ENCODE assay signal across 30 cellular contexts in genomic region chr14:102377696-102378095, GRCh38.
"Had no signal": no experiment of that assay in that cellular context is flagged by ENCODE, and none has a peak within 500 bp of the region (broad histone marks: within the 10 kb centered on the region; RNA-seq: fewer than 3 reads in every experiment).

No MANE protein-coding gene starts in this region.

- FAIRE-seq: astrocyte, bronchial epithelial cell, frontal cortex had no signal

- H3K4me1 Mint-ChIP-seq: activated B cell treated with CpG ODN at 0.5 μM for 24 hours, endodermal cell had no signal

- H3K4me3 Mint-ChIP-seq: activated B cell treated with CpG ODN at 0.5 μM for 24 hours; activated CD4-positive, alpha-beta memory T cell treated with anti-CD3 and anti-CD28 coated beads, Interleukin-2, amount 10 ng/mL, durations not matched to agents 7 days and 5 days; activated naive CD8-positive, alpha-beta T cell; activated T-cell treated with anti-CD3 and anti-CD28 coated beads, Interleukin-2, amount 50 U/mL, for 24 hours; activated T-cell treated with anti-CD3 and anti-CD28 coated beads, Interleukin-2, amount 50 U/mL, for 72 hours; central memory CD8-positive, alpha-beta T cell; dendritic cell treated with granulocyte-macrophage colony-stimulating factor and Interleukin-4, amounts not matched to agents 40 ng/mL and 50 ng/mL, for 4 days; endodermal cell had no signal

- ATAC-seq: activated CD4-positive, CD25-positive, alpha-beta regulatory T cell treated with anti-CD3 and anti-CD28 coated beads, Interleukin-2, amount 50 U/mL, for 24 hours; activated T-cell treated with anti-CD3 and anti-CD28 coated beads, Interleukin-2, amount 50 U/mL, for 72 hours; esophagus mucosa had no signal

- H3K27me3 Mint-ChIP-seq: activated B cell treated with CpG ODN at 0.5 μM for 24 hours; activated CD4-positive, alpha-beta memory T cell treated with anti-CD3 and anti-CD28 coated beads, Interleukin-2, amount 10 ng/mL, durations not matched to agents 7 days and 5 days; activated naive CD8-positive, alpha-beta T cell; activated T-cell treated with anti-CD3 and anti-CD28 coated beads, Interleukin-2, amount 50 U/mL, for 24 hours; central memory CD8-positive, alpha-beta T cell; dendritic cell treated with granulocyte-macrophage colony-stimulating factor and Interleukin-4, amounts not matched to agents 40 ng/mL and 50 ng/mL, for 4 days had no signal

- DNase-seq: activated B cell treated with CpG ODN at 0.5 μM for 24 hours; activated CD4-positive, alpha-beta memory T cell treated with anti-CD3 and anti-CD28 coated beads, Interleukin-2, amount 10 ng/mL, durations not matched to agents 7 days and 5 days; activated CD4-positive, alpha-beta T cell treated with anti-CD3 and anti-CD28 coated beads for 48 hours; activated CD4-positive, alpha-beta T cell treated with anti-CD3 and anti-CD28 coated beads, Interleukin-2, amount 50 U/mL, for 4 hours; activated CD8-positive, alpha-beta memory T cell treated with anti-CD3 and anti-CD28 coated beads, Interleukin-2, amount 50 U/mL, for 48 hours; activated gamma-delta T cell treated with Interleukin-2 at 50 U/mL for 16 hours; activated naive CD4-positive, alpha-beta T cell treated with anti-CD3 and anti-CD28 coated beads, Interleukin-2, amount 50 U/mL, for 16 hours; activated naive CD4-positive, alpha-beta T cell treated with Interleukin-2 at 50 U/mL for 16 hours; activated T-cell treated with anti-CD3 and anti-CD28 coated beads for 4 hours; activated T-cell treated with anti-CD3 and anti-CD28 coated beads, Interleukin-2, amount 50 U/mL, for 24 hours; activated T-cell treated with anti-CD3 and anti-CD28 coated beads, Interleukin-2, amount 50 U/mL, for 72 hours; amniotic stem cell; anterior cingulate cortex; brain microvascular endothelial cell; dorsolateral prefrontal cortex; effector memory CD4-positive, alpha-beta T cell; endodermal cell; foreskin fibroblast; head of caudate nucleus; T1000; WERI-Rb-1 had no signal

- H3K4me3 ChIP-seq: coronary artery, dorsolateral prefrontal cortex had no signal

- H3K27ac Mint-ChIP-seq: activated B cell treated with CpG ODN at 0.5 μM for 24 hours; activated naive CD8-positive, alpha-beta T cell; activated T-cell treated with anti-CD3 and anti-CD28 coated beads, Interleukin-2, amount 50 U/mL, for 24 hours; dendritic cell treated with granulocyte-macrophage colony-stimulating factor and Interleukin-4, amounts not matched to agents 40 ng/mL and 50 ng/mL, for 4 days; endodermal cell had no signal

- H3K27ac ChIP-seq: brain microvascular endothelial cell, coronary artery, WERI-Rb-1 had no signal

- H3K27me3 ChIP-seq: brain microvascular endothelial cell, dorsolateral prefrontal cortex had no signal
